Comparison of ENCODE assay signal across 1 cellular context in genomic region chr22:50310949-50311444, GRCh38.
TF ChIP-seq lines count a peak whose summit lies in the region.

No MANE protein-coding gene starts in this region.

TF ChIP-seq in HepG2, 621 proteins besides CTCF, POLR2A, EP300 and RAD21 (continued from another document and continues in another):
- TF ChIP-seq ZBTB40 (IDR thresholded peaks at IDR 0.05), result no peak
- TF ChIP-seq ZBTB40 (CRISPR knock-in tag; IDR thresholded peaks at IDR 0.05), result no peak
- no peak for TF ChIP-seq SRY (CRISPR knock-in tag; IDR thresholded peaks at IDR 0.05)
- TF ChIP-seq RBM22 (optimal IDR thresholded peaks at IDR 0.05; ENCODE audit: low read length), result no peak
- TF ChIP-seq RXRB (CRISPR knock-in tag; IDR thresholded peaks at IDR 0.05; ENCODE audit: borderline replicate concordance), result peak; percentile 39; the same call in 1 of the 2 replicates
- peak; percentile 48; the same call in 1 of the 2 replicates for TF ChIP-seq ZNF777 (CRISPR knock-in tag; IDR thresholded peaks at IDR 0.05)
- no peak for TF ChIP-seq FIP1L1 (IDR thresholded peaks at IDR 0.05; ENCODE audit: borderline replicate concordance, insufficient read depth, low read depth, low read length)
- TF ChIP-seq ZC3H13 (CRISPR knock-in tag; IDR thresholded peaks at IDR 0.05), result no peak
- no peak for TF ChIP-seq IKZF5 (CRISPR knock-in tag; IDR thresholded peaks at IDR 0.05)
- TF ChIP-seq ZNF580 (CRISPR knock-in tag; IDR thresholded peaks at IDR 0.05; ENCODE audit: borderline replicate concordance, low read depth), result no peak
- TF ChIP-seq HOXD1 (CRISPR knock-in tag; IDR thresholded peaks at IDR 0.05), result no peak
- no peak for TF ChIP-seq POLR2AphosphoS5 (IDR thresholded peaks at IDR 0.05; ENCODE audit: low read depth, low read length)
- TF ChIP-seq ZNF383 (CRISPR knock-in tag; IDR thresholded peaks at IDR 0.05; ENCODE audit: borderline replicate concordance), result no peak
- no peak for TF ChIP-seq HNF4G (IDR thresholded peaks at IDR 0.05; ENCODE audit: borderline replicate concordance, low read depth, low read length)
- TF ChIP-seq HNF4G (CRISPR knock-in tag; IDR thresholded peaks at IDR 0.05; ENCODE audit: borderline replicate concordance, low read depth), result no peak
- TF ChIP-seq GTF2F1 (IDR thresholded peaks at IDR 0.05; ENCODE audit: low read length), result no peak
- TF ChIP-seq GATAD2A (CRISPR knock-in tag; IDR thresholded peaks at IDR 0.05), result no peak; the same call in 1 of the 2 replicates
- TF ChIP-seq GPN1 (CRISPR knock-in tag; IDR thresholded peaks at IDR 0.05; ENCODE audit: borderline replicate concordance), result no peak
- no peak for TF ChIP-seq E2F5 (CRISPR knock-in tag; conservative IDR thresholded peaks at IDR 0.05)
- TF ChIP-seq ZNF33A (CRISPR knock-in tag; IDR thresholded peaks at IDR 0.05; ENCODE audit: borderline replicate concordance), result no peak
- TF ChIP-seq IKZF1 (IDR thresholded peaks at IDR 0.05), result no peak
- TF ChIP-seq ZNF660 (CRISPR knock-in tag; IDR thresholded peaks at IDR 0.05; ENCODE audit: borderline replicate concordance, low read depth), result no peak
- no peak; the same call in 1 of the 2 replicates for TF ChIP-seq HDAC2 (CRISPR knock-in tag; IDR thresholded peaks at IDR 0.05)
- TF ChIP-seq ZNF724P (CRISPR knock-in tag; IDR thresholded peaks at IDR 0.05; ENCODE audit: borderline replicate concordance), result no peak
- TF ChIP-seq E2F2 (CRISPR knock-in tag; IDR thresholded peaks at IDR 0.05; ENCODE audit: borderline replicate concordance), result no peak
- TF ChIP-seq TSC22D2 (CRISPR knock-in tag; IDR thresholded peaks at IDR 0.05; ENCODE audit: borderline replicate concordance), result no peak
- no peak for TF ChIP-seq PITX1 (CRISPR knock-in tag; IDR thresholded peaks at IDR 0.05)
- peak; percentile 74; the same call in 1 of the 2 replicates for TF ChIP-seq ZNF362 (CRISPR knock-in tag; IDR thresholded peaks at IDR 0.05; ENCODE audit: borderline replicate concordance)
- TF ChIP-seq RARA (CRISPR knock-in tag; IDR thresholded peaks at IDR 0.05), result peak; percentile 21; the same call in 1 of the 2 replicates
- 0 out of 2 replicates have a peak, but pooled peaks have one; percentile 76 for TF ChIP-seq ZNF672 (CRISPR knock-in tag; IDR thresholded peaks at IDR 0.05)
- no peak for TF ChIP-seq ZSCAN25 (CRISPR knock-in tag; IDR thresholded peaks at IDR 0.05)
- no peak for TF ChIP-seq ZNF773 (CRISPR knock-in tag; IDR thresholded peaks at IDR 0.05; ENCODE audit: borderline replicate concordance)
- TF ChIP-seq IKZF4 (CRISPR knock-in tag; IDR thresholded peaks at IDR 0.05; ENCODE audit: borderline replicate concordance, low read depth, not compliant biosample characterization), result no peak
- TF ChIP-seq HES4 (CRISPR knock-in tag; IDR thresholded peaks at IDR 0.05; ENCODE audit: borderline replicate concordance), result no peak
- TF ChIP-seq ZNF576 (CRISPR knock-in tag; IDR thresholded peaks at IDR 0.05), result no peak
- no peak for TF ChIP-seq MTF1 (CRISPR knock-in tag; IDR thresholded peaks at IDR 0.05)
- TF ChIP-seq NR2F6 (IDR thresholded peaks at IDR 0.05), result peak; percentile 50; the same call in 1 of the 2 replicates
- TF ChIP-seq NR2F6 (CRISPR knock-in tag; IDR thresholded peaks at IDR 0.05), result no peak; the same call in 1 of the 2 replicates
- no peak for TF ChIP-seq ZSCAN12 (CRISPR knock-in tag; IDR thresholded peaks at IDR 0.05)
- TF ChIP-seq ZFP62 (CRISPR knock-in tag; IDR thresholded peaks at IDR 0.05), result no peak
- 0 out of 2 replicates have a peak, but pooled peaks have one; percentile 38 for TF ChIP-seq SNAI1 (CRISPR knock-in tag; IDR thresholded peaks at IDR 0.05; ENCODE audit: borderline replicate concordance)
- peak; percentile 65 for TF ChIP-seq ZNF574 (CRISPR knock-in tag; IDR thresholded peaks at IDR 0.05)
- TF ChIP-seq PLRG1 (conservative IDR thresholded peaks at IDR 0.05), result no peak
- TF ChIP-seq CENPT (CRISPR knock-in tag; IDR thresholded peaks at IDR 0.05; ENCODE audit: low read depth), result no peak
- no peak for TF ChIP-seq ZNF34 (CRISPR knock-in tag; IDR thresholded peaks at IDR 0.05; ENCODE audit: borderline replicate concordance)
